In the genomic region with DNA sequence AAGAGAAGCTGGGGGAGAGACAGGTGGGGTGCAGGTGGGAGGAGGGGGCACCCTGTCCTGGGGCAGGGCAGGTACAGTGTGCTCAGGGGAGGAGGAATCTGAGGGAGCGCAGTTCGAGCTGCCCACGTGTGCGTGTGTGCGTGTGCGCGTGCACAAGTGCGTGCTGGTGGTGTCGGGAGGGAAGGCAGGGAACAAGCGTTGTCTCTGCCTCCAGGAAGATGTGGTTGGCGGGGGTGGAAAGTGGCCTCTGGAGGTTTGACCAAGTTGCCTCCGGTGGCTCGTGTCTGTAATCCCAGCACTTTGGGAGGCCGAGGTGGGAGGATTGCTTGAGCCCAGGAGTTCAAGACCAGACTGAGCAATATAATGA, we compare ENCODE assay signal across 20 cellular contexts. TPM values are rescaled to one million over a fixed set of nuclear protein-coding genes. Genes with fewer than 3 reads are reported as not detected.
DNase-seq lines count a peak whose midpoint lies in the region; ATAC-seq, FAIRE-seq and TF ChIP-seq lines count a peak whose summit lies in the region.
"Had no signal": no experiment of that assay in that cellular context is flagged by ENCODE, and none has a peak within 500 bp of the region (broad histone marks: within the 10 kb centered on the region; RNA-seq: fewer than 3 reads in every experiment).

No MANE protein-coding gene starts in this region.

- no TSS peak for BruUV-seq in HepG2 (replicated peaks; lab: Mats Ljungman, UMichigan)

- TF ChIP-seq EP300 in HepG2 (IDR thresholded peaks at IDR 0.05; ENCODE audit: low read depth in 2 of 2, low read length in 2 of 2) (no peak), HepG2 (CRISPR knock-in tag; IDR thresholded peaks at IDR 0.05; ENCODE audit: borderline replicate concordance) (no peak)

- no peak overlapping the region for H3K9ac ChIP-seq in HepG2 (ENCODE audit: insufficient read depth, low read depth, low read length)
- H3K9ac ChIP-seq: GM23248 had no signal

- 88% methylated on average over 14 of the region's 14 CpGs for WGBS in right cardiac atrium
- 46% methylated on average over 14 of the region's 14 CpGs for WGBS in HepG2 (ENCODE audit: low lambda C conversion rate)

- no peak for TF ChIP-seq CTCF in right atrium auricular region (IDR thresholded peaks at IDR 0.05)
- no peak for TF ChIP-seq CTCF in HepG2 (CRISPR knock-in tag; IDR thresholded peaks at IDR 0.05)

- H3K27ac ChIP-seq in right atrium auricular region (no peak overlapping the region), right cardiac atrium (ENCODE audit: low read length) (no peak overlapping the region), HepG2 (ENCODE audit: extremely low read length, insufficient read depth, low read length) (no peak overlapping the region)
- H3K27ac ChIP-seq: GM23248 had no signal

- ATAC-seq in right cardiac atrium (no peak), HepG2 (peak; percentile 8), HG03159 (IDR thresholded peaks at IDR 0.05; ENCODE audit: unreplicated experiment) (no peak), GM18858 (IDR thresholded peaks at IDR 0.05; ENCODE audit: unreplicated experiment) (no peak), HG02885 (IDR thresholded peaks at IDR 0.05; ENCODE audit: poor library complexity, unreplicated experiment) (no peak)
- ATAC-seq: HCT116 had no signal

- TF ChIP-seq RAD21 in HepG2 (CRISPR knock-in tag; IDR thresholded peaks at IDR 0.05), result no peak

- DNase-seq in right atrium auricular region (ENCODE audit: low spot score) (peak; percentile 18), right cardiac atrium (no peak), ecto neural progenitor cell (ENCODE audit: low spot score) (peak; percentile 32), HepG2 (ENCODE audit: low spot score) (no peak)
- DNase-seq: C1 segment of cervical spinal cord; NCI-H1105; NCI-H187; NCI-H2171; NCI-H446; NK-92 treated with Interleukin-12 subunit alpha and Interleukin-12 subunit beta, amount 100 ng/mL, for 24 hours; SHP77 treated with DMSO at 0.1 percent for 48 hours had no signal

- FAIRE-seq in HepG2 (lab: Jason Lieb, UNC), result no peak
- FAIRE-seq: A204.1, GM12892 had no signal

- H3K4me1 ChIP-seq in right atrium auricular region (peaks cover 0 to 5% of the 10 kb centered on the region in 2 donors), right cardiac atrium (ENCODE audit: control insufficient read depth, insufficient read depth, low read length) (no peaks in the 10 kb centered on the region), HepG2 (ENCODE audit: insufficient read depth, low read length) (peaks cover 35% of the 10 kb centered on the region)

- no peak overlapping the region for H3K4me3 ChIP-seq in right atrium auricular region
- no peak overlapping the region for H3K4me3 ChIP-seq in right cardiac atrium (ENCODE audit: low read length)
- H3K4me3 ChIP-seq in HepG2 (replicated peaks in 1 of 3; ENCODE audit: insufficient read depth in 1 of 3, low read depth in 2 of 3, low read length in 3 of 3), result peak overlapping the region in 1 of 3 experiments; percentile 19; a peak in 1 of 6 replicates
- H3K4me3 ChIP-seq: GM23248 had no signal

- in situ Hi-C loops in HepG2 (cut with HindIII; ENCODE audit: extremely low pct_ligation_motif_present, low pct_unique_long_range_greater_than_20kb), result loop anchor here (5.0 to 10.0 kb wide), 3 partner anchors 96 to 278 kb away; partner anchors contain the start of gene RNF26

- CTCF ChIA-PET in HepG2 (lab: Yijun Ruan, JAX; ENCODE audit: low intra/inter-chr PET ratio, low total read pairs), result no interaction called here

- no peaks in the 10 kb centered on the region for H3K36me3 ChIP-seq in right atrium auricular region
- H3K36me3 ChIP-seq in HepG2 (replicated peaks in 1 of 2; ENCODE audit: control insufficient read depth in 1 of 2, insufficient read depth in 2 of 2, low read length in 2 of 2), result no peaks in the 10 kb centered on the region

- no peak overlapping the region for H2AFZ ChIP-seq in HepG2 (ENCODE audit: low read length)
- H2AFZ ChIP-seq: GM23248 had no signal

- intact Hi-C loops in right cardiac atrium (cut with DNase I) (loop anchor here in 3 of 4 donors (10.0 kb wide), 3 partner anchors 88 to 278 kb away; partner anchors contain the start of gene USP2 (in 2 of the 3)), HepG2 (cut with micrococcal nuclease; ENCODE audit: unreplicated experiment) (loop anchor here (1.0 to 5.0 kb wide), 3 partner anchors 38 to 266 kb away; partner anchors contain the start of genes CBL and RNF26)

- H4K20me1 ChIP-seq in HepG2 (ENCODE audit: insufficient read depth, low read length), result no peaks in the 10 kb centered on the region

- H3K4me2 ChIP-seq in HepG2 (ENCODE audit: low read depth, low read length), result peak overlapping the region; percentile 40

- peaks cover 0 to 4% of the 10 kb centered on the region in 2 donors for H3K9me3 ChIP-seq in right atrium auricular region
- no peaks in the 10 kb centered on the region for H3K9me3 ChIP-seq in right cardiac atrium (ENCODE audit: control insufficient read depth, low read length)
- no peaks in the 10 kb centered on the region for H3K9me3 ChIP-seq in HepG2 (ENCODE audit: low read length)

- no peak for TF ChIP-seq POLR2A in HepG2 (IDR thresholded peaks at IDR 0.05; ENCODE audit: insufficient read depth in 1 of 2, low read depth in 2 of 2, low read length in 2 of 2)

- POLR2A ChIA-PET in HepG2 (lab: Yijun Ruan, JAX), result no interaction called here

- H3K79me2 ChIP-seq in HepG2 (ENCODE audit: insufficient read depth, low read length), result no peaks in the 10 kb centered on the region

- H3K27me3 ChIP-seq in right atrium auricular region (no peaks in the 10 kb centered on the region), right cardiac atrium (ENCODE audit: control insufficient read depth, insufficient read depth) (no peaks in the 10 kb centered on the region), HepG2 (ENCODE audit: control insufficient read depth in 1 of 2, insufficient read depth in 2 of 2, low read length in 2 of 2) (no peaks in the 10 kb centered on the region; a peak in 1 of 5 replicates)

TF ChIP-seq in HepG2, 621 proteins besides CTCF, POLR2A, EP300 and RAD21 (continues in another document):
- TF ChIP-seq ZMYM3 (CRISPR knock-in tag; IDR thresholded peaks at IDR 0.05), result 0 out of 2 replicates have a peak, but pooled peaks have one; percentile 10
- TF ChIP-seq ZNF770 (CRISPR knock-in tag; IDR thresholded peaks at IDR 0.05), result peak; percentile 86
- TF ChIP-seq GLMP (CRISPR knock-in tag; IDR thresholded peaks at IDR 0.05; ENCODE audit: borderline replicate concordance), result no peak
- no peak for TF ChIP-seq KLF12 (CRISPR knock-in tag; IDR thresholded peaks at IDR 0.05; ENCODE audit: borderline replicate concordance)
- TF ChIP-seq, protein P1, sequence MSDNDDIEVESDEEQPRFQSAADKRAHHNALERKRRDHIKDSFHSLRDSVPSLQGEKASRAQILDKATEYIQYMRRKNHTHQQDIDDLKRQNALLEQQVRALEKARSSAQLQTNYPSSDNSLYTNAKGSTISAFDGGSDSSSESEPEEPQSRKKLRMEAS (IDR thresholded peaks at IDR 0.05), result peak; percentile 43; the same call in 1 of the 2 replicates

RNA-seq across cellular contexts. Expression of gene THY1, which starts 49.9 kb away (rescaled TPM):
- total RNA-seq in right atrium auricular region, result 1 to 10 TPM; 2.0 to 7.2 TPM
- 1 to 10 TPM in 3 of 4 donors, under 1 TPM in 1; 0.74 to 2.9 (median 1.8) TPM for total RNA-seq in right cardiac atrium
- polyA plus RNA-seq in right cardiac atrium, result 4.3 TPM
- total RNA-seq in HepG2 (2016; rRNA removed; fragmentation: Illumina TruSeq; extraction: Trizol), result not detected in 2 replicates
- total RNA-seq in HepG2 (2016; cell fraction: cytosol; rRNA removed; fragmentation: Illumina TruSeq; extraction: Trizol; ENCODE audit: low read depth), result not detected in 2 replicates
- not detected in 2 replicates for total RNA-seq in HepG2 (2016; cell fraction: insoluble cytoplasmic fraction; rRNA removed; fragmentation: Illumina TruSeq; extraction: Trizol)
- not detected in 2 replicates for total RNA-seq in HepG2 (2016; cell fraction: membrane; rRNA removed; fragmentation: Illumina TruSeq; extraction: Trizol)
- not detected in 2 replicates for total RNA-seq in HepG2 (2016; cell fraction: nucleus; rRNA removed; fragmentation: Illumina TruSeq; extraction: Trizol)
- not detected in 2 replicates for polyA plus RNA-seq in HepG2 (2011; rRNA removed)
- not detected in 2 replicates for polyA plus RNA-seq in HepG2 (2011; cell fraction: cytosol; rRNA removed)
- polyA plus RNA-seq in HepG2 (2011; cell fraction: nucleus; rRNA removed), result not detected in 2 replicates
- polyA plus RNA-seq in HepG2 (2012), result not detected in 2 replicates
- polyA plus RNA-seq in HepG2 (2016; cell fraction: cytosol; fragmentation: Illumina TruSeq; extraction: Trizol; ENCODE audit: low read depth), result not detected in 2 replicates
- not detected in 2 replicates for polyA plus RNA-seq in HepG2 (2016; cell fraction: insoluble cytoplasmic fraction; fragmentation: Illumina TruSeq; extraction: Trizol; ENCODE audit: low read depth)
- not detected in 2 replicates for polyA plus RNA-seq in HepG2 (2016; cell fraction: membrane; fragmentation: Illumina TruSeq; extraction: Trizol; ENCODE audit: low read depth)
- polyA plus RNA-seq in HepG2 (2016; cell fraction: nucleus; fragmentation: Illumina TruSeq; extraction: Trizol; ENCODE audit: insufficient read depth, low read depth), result not detected in 2 replicates
- 0.28 TPM in 1 of 2 replicates, not detected in the other for polyA minus RNA-seq in HepG2 (2011; rRNA and poly(A)+ RNA removed; ENCODE audit: low replicate concordance)
- not detected in 2 replicates for polyA minus RNA-seq in HepG2 (2011; cell fraction: cytosol; rRNA and poly(A)+ RNA removed)
- not detected in 2 replicates for polyA minus RNA-seq in HepG2 (2011; cell fraction: nucleus; rRNA and poly(A)+ RNA removed)
- total RNA-seq: MCF 10A, OCI-LY7 had no signal

Comparison
In these comparisons a context has a peak if more than half of its experiments do, and no peak if none do; other contexts are left out.
1. DNase-seq: peak in right atrium auricular region (single experiment) and ecto neural progenitor cell (single experiment); none in right cardiac atrium (0 of 3) and HepG2 (single experiment).